1 cellular context compared by ENCODE assay signal in genomic region chr16:52573365-52574104, GRCh38.
TF ChIP-seq lines count a peak whose summit lies in the region.

No MANE protein-coding gene starts in this region.

TF ChIP-seq in HepG2, 621 proteins besides CTCF, POLR2A, EP300 and RAD21 (continued from another document and continues in another):
- TF ChIP-seq, protein P1, sequence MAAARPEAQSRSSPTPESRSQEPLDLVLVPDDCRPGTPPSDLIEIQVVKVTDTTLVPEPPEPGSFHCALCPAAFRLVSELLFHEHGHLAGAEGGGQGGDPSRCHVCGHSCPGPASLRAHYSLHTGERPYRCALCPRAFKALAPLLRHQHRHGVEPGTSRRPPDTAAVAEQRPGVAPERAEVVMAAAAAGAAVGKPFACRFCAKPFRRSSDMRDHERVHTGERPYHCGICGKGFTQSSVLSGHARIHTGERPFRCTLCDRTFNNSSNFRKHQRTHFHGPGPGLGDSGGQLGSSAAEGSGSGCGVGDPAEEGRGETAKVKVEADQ (CRISPR knock-in tag; IDR thresholded peaks at IDR 0.05; ENCODE audit: borderline replicate concordance): no peak
- no peak for TF ChIP-seq ZNF737 (CRISPR knock-in tag; IDR thresholded peaks at IDR 0.05; ENCODE audit: borderline replicate concordance)
- peak; percentile 89; the same call in 1 of the 2 replicates for TF ChIP-seq CHD4 (IDR thresholded peaks at IDR 0.05; ENCODE audit: borderline replicate concordance, low read length)
- no peak for TF ChIP-seq PRDM4 (CRISPR knock-in tag; IDR thresholded peaks at IDR 0.05; ENCODE audit: borderline replicate concordance)
- TF ChIP-seq RBM22 (optimal IDR thresholded peaks at IDR 0.05; ENCODE audit: low read length): no peak
- 0 out of 2 replicates have a peak, but pooled peaks have one; percentile 24 for TF ChIP-seq TOE1 (CRISPR knock-in tag; IDR thresholded peaks at IDR 0.05)
- peak; percentile 82; the same call in 1 of the 2 replicates for TF ChIP-seq AHDC1 (CRISPR knock-in tag; IDR thresholded peaks at IDR 0.05; ENCODE audit: borderline replicate concordance)
- TF ChIP-seq MLX (CRISPR knock-in tag; IDR thresholded peaks at IDR 0.05): peak; percentile 68; the same call in 1 of the 2 replicates
- TF ChIP-seq, protein P2, sequence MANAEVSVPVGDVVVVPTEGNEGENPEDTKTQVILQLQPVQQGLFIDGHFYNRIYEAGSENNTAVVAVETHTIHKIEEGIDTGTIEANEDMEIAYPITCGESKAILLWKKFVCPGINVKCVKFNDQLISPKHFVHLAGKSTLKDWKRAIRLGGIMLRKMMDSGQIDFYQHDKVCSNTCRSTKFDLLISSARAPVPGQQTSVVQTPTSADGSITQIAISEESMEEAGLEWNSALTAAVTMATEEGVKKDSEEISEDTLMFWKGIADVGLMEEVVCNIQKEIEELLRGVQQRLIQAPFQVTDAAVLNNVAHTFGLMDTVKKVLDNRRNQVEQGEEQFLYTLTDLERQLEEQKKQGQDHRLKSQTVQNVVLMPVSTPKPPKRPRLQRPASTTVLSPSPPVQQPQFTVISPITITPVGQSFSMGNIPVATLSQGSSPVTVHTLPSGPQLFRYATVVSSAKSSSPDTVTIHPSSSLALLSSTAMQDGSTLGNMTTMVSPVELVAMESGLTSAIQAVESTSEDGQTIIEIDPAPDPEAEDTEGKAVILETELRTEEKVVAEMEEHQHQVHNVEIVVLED (CRISPR knock-in tag; IDR thresholded peaks at IDR 0.05; ENCODE audit: borderline replicate concordance): no peak
- 0 out of 2 replicates have a peak, but pooled peaks have one; percentile 48 for TF ChIP-seq ZBTB42 (CRISPR knock-in tag; IDR thresholded peaks at IDR 0.05)
- peak; percentile 79; the same call in 1 of the 2 replicates for TF ChIP-seq ZNF556 (CRISPR knock-in tag; IDR thresholded peaks at IDR 0.05; ENCODE audit: borderline replicate concordance)
- TF ChIP-seq RORA (CRISPR knock-in tag; IDR thresholded peaks at IDR 0.05): no peak
- no peak for TF ChIP-seq AGO2 (optimal IDR thresholded peaks at IDR 0.05; ENCODE audit: low read depth, low read length)
- TF ChIP-seq, protein P3, sequence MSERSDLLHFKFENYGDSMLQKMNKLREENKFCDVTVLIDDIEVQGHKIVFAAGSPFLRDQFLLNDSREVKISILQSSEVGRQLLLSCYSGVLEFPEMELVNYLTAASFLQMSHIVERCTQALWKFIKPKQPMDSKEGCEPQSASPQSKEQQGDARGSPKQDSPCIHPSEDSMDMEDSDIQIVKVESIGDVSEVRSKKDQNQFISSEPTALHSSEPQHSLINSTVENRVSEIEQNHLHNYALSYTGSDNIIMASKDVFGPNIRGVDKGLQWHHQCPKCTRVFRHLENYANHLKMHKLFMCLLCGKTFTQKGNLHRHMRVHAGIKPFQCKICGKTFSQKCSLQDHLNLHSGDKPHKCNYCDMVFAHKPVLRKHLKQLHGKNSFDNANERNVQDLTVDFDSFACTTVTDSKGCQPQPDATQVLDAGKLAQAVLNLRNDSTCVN (CRISPR knock-in tag; IDR thresholded peaks at IDR 0.05; ENCODE audit: borderline replicate concordance): no peak
- TF ChIP-seq ZSCAN21 (CRISPR knock-in tag; IDR thresholded peaks at IDR 0.05; ENCODE audit: borderline replicate concordance): no peak
- TF ChIP-seq HES4 (CRISPR knock-in tag; IDR thresholded peaks at IDR 0.05; ENCODE audit: borderline replicate concordance): no peak
- no peak for TF ChIP-seq STAT5B (CRISPR knock-in tag; IDR thresholded peaks at IDR 0.05)
- TF ChIP-seq PAX8 (CRISPR knock-in tag; IDR thresholded peaks at IDR 0.05; ENCODE audit: borderline replicate concordance): peak; percentile 77; the same call in 1 of the 2 replicates
- no peak for TF ChIP-seq ZNF143 (CRISPR knock-in tag; IDR thresholded peaks at IDR 0.05)
- no peak for TF ChIP-seq RFX1 (IDR thresholded peaks at IDR 0.05)
- TF ChIP-seq SALL2 (CRISPR knock-in tag; IDR thresholded peaks at IDR 0.05): no peak
- TF ChIP-seq ZNF660 (CRISPR knock-in tag; IDR thresholded peaks at IDR 0.05; ENCODE audit: borderline replicate concordance, low read depth): no peak
- TF ChIP-seq ZNF280D (CRISPR knock-in tag; IDR thresholded peaks at IDR 0.05): peak; percentile 93
- TF ChIP-seq NCOA2 (CRISPR knock-in tag; IDR thresholded peaks at IDR 0.05): peak; percentile 80
- TF ChIP-seq ZNF253 (CRISPR knock-in tag; IDR thresholded peaks at IDR 0.05; ENCODE audit: borderline replicate concordance): no peak
- no peak for TF ChIP-seq DNMT1 (CRISPR knock-in tag; IDR thresholded peaks at IDR 0.05)
- TF ChIP-seq MLXIP (CRISPR knock-in tag; IDR thresholded peaks at IDR 0.05; ENCODE audit: borderline replicate concordance): no peak
- no peak for TF ChIP-seq TCF12 (IDR thresholded peaks at IDR 0.05)
- TF ChIP-seq TCF12 (CRISPR knock-in tag; IDR thresholded peaks at IDR 0.05): no peak
- TF ChIP-seq ZMYM3 (CRISPR knock-in tag; IDR thresholded peaks at IDR 0.05): peak; percentile 99
- peak; percentile 60; the same call in 1 of the 2 replicates for TF ChIP-seq NFATC3 (CRISPR knock-in tag; IDR thresholded peaks at IDR 0.05)
- TF ChIP-seq SIN3B (IDR thresholded peaks at IDR 0.05; ENCODE audit: low read length): no peak
- TF ChIP-seq SIX4 (CRISPR knock-in tag; IDR thresholded peaks at IDR 0.05): no peak; the same call in 1 of the 2 replicates
- TF ChIP-seq ZNF512 (CRISPR knock-in tag; IDR thresholded peaks at IDR 0.05): no peak
- no peak for TF ChIP-seq ZNF224 (CRISPR knock-in tag; IDR thresholded peaks at IDR 0.05)
- no peak for TF ChIP-seq SNAPC5 (CRISPR knock-in tag; IDR thresholded peaks at IDR 0.05; ENCODE audit: borderline replicate concordance)
- peak; percentile 92 for TF ChIP-seq TBX2 (CRISPR knock-in tag; IDR thresholded peaks at IDR 0.05; ENCODE audit: borderline replicate concordance)
- TF ChIP-seq ZMYM4 (CRISPR knock-in tag; IDR thresholded peaks at IDR 0.05): peak; percentile 97
- no peak for TF ChIP-seq ZNF17 (CRISPR knock-in tag; IDR thresholded peaks at IDR 0.05)
- TF ChIP-seq BORCS8-MEF2B (CRISPR knock-in tag; IDR thresholded peaks at IDR 0.05): peak; percentile 71
